ENCODE assay signal across 8 cellular contexts in the genomic region with DNA sequence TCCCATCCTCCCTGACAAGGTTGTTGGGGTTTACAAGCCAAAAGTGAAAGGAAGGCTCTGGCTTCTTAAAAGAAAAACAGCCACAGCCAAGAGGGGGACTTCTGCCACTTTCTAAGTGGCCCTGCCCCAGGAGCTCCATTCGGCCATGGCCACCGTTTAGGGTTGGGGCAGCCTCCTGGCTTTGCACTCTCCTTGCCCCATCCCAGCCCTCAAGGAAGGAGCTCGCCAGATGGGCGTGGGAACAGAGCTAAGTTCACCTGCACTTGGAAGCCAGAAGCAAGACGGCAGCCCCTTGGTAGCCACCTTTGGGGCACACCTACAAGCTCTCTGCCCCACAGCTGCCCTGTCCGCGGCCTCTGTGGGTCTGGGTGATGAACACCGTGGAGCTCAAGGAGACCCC.
"Had no signal": no experiment of that assay in that cellular context is flagged by ENCODE, and none has a peak within 500 bp of the region (broad histone marks: within the 10 kb centered on the region; RNA-seq: fewer than 3 reads in every experiment).

No MANE protein-coding gene starts in this region.

- H3K4me3 ChIP-seq: GM12878 had no signal

- FAIRE-seq: G401.6, GM12878, GM12891, GM12892, GM18507, GM19239 had no signal

- DNase-seq: GDM1, GF-D8 had no signal

- ATAC-seq: GM12878 had no signal
